Comparison of ENCODE assay signal across 4 cellular contexts in the genomic region with DNA sequence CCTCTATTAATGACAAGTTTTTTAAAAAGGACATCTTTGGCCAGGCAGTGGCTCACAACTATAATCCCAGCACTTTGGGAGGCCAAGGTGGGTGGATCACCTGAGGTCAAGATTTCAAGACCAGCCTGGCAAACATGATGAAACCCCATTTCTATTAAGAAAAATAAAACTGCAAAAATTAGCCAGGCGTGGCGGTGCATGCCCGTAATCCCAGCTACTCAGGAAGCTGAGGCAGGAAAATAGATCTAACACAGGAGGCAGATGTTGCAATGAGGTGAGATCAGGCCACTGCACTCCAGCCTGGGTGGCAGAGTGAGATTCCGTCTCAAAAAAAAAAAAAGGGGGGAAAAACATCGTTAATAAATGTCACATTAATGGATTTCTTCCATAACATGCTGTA.
"Had no signal": no experiment of that assay in that cellular context is flagged by ENCODE, and none has a peak within 500 bp of the region (broad histone marks: within the 10 kb centered on the region; RNA-seq: fewer than 3 reads in every experiment).

No MANE protein-coding gene starts in this region.

- H3K4me2 ChIP-seq: GM23338 had no signal

- H3K4me1 Mint-ChIP-seq: GM23338, H9 had no signal

- H3K4me3 ChIP-seq: GM23338 had no signal

- ATAC-seq: GM23338 had no signal

- H3K9me3 Mint-ChIP-seq: GM23338, H9 had no signal

- H3K4me3 Mint-ChIP-seq: GM23338, H9 had no signal

- H3K27ac Mint-ChIP-seq: GM23338, H9 had no signal

- H2AFZ ChIP-seq: GM23338 had no signal

- DNase-seq: H9, HCEC 1CT, IMR-90 had no signal
